In genomic region chr1:156144747-156145146, GRCh38 we compare ENCODE assay signal across 2 cellular contexts.
TF ChIP-seq lines count a peak whose summit lies in the region.

No MANE protein-coding gene starts in this region.

TF ChIP-seq in H1, 55 proteins besides CTCF, POLR2A, EP300 and RAD21:
- TF ChIP-seq SRF (IDR thresholded peaks at IDR 0.05; ENCODE audit: low read depth, low read length) (no peak), SIN3A (conservative IDR thresholded peaks at IDR 0.05 in 1 of 2, IDR thresholded peaks at IDR 0.05 in 1 of 2; ENCODE audit: low read depth in 1 of 2, low read length in 2 of 2) (no peak), FOSL1 (IDR thresholded peaks at IDR 0.05; ENCODE audit: insufficient read depth, low read depth, low read length) (no peak), BRCA1 (IDR thresholded peaks at IDR 0.05; ENCODE audit: low read depth, low read length) (no peak), HDAC6 (IDR thresholded peaks at IDR 0.05; ENCODE audit: low read depth, low read length) (no peak), CBX8 (IDR thresholded peaks at IDR 0.05; ENCODE audit: borderline replicate concordance, low read depth, low read length) (no peak), TEAD4 (IDR thresholded peaks at IDR 0.05; ENCODE audit: low read depth, low read length) (no peak), KDM1A (IDR thresholded peaks at IDR 0.05; ENCODE audit: borderline replicate concordance, low read length) (no peak), E2F6 (IDR thresholded peaks at IDR 0.05) (no peak), CEBPB (IDR thresholded peaks at IDR 0.05; ENCODE audit: low read depth, low read length) (no peak), CHD7 (IDR thresholded peaks at IDR 0.05; ENCODE audit: insufficient replicate concordance, low read length) (no peak), BCL11A (IDR thresholded peaks at IDR 0.05; ENCODE audit: low read depth in 2 of 2, low read length in 2 of 2) (no peak), SP1 (IDR thresholded peaks at IDR 0.05; ENCODE audit: low read depth, low read length) (no peak), JUND (IDR thresholded peaks at IDR 0.05; ENCODE audit: low read length) (no peak)

TF ChIP-seq in WTC11, 78 proteins besides CTCF, POLR2A, EP300 and RAD21:
- TF ChIP-seq, protein P1, sequence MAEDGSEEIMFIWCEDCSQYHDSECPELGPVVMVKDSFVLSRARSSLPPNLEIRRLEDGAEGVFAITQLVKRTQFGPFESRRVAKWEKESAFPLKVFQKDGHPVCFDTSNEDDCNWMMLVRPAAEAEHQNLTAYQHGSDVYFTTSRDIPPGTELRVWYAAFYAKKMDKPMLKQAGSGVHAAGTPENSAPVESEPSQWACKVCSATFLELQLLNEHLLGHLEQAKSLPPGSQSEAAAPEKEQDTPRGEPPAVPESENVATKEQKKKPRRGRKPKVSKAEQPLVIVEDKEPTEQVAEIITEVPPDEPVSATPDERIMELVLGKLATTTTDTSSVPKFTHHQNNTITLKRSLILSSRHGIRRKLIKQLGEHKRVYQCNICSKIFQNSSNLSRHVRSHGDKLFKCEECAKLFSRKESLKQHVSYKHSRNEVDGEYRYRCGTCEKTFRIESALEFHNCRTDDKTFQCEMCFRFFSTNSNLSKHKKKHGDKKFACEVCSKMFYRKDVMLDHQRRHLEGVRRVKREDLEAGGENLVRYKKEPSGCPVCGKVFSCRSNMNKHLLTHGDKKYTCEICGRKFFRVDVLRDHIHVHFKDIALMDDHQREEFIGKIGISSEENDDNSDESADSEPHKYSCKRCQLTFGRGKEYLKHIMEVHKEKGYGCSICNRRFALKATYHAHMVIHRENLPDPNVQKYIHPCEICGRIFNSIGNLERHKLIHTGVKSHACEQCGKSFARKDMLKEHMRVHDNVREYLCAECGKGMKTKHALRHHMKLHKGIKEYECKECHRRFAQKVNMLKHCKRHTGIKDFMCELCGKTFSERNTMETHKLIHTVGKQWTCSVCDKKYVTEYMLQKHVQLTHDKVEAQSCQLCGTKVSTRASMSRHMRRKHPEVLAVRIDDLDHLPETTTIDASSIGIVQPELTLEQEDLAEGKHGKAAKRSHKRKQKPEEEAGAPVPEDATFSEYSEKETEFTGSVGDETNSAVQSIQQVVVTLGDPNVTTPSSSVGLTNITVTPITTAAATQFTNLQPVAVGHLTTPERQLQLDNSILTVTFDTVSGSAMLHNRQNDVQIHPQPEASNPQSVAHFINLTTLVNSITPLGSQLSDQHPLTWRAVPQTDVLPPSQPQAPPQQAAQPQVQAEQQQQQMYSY (CRISPR knock-in tag; IDR thresholded peaks at IDR 0.05) = no peak
- TF ChIP-seq JUN (CRISPR knock-in tag; IDR thresholded peaks at IDR 0.05) (no peak), MYBL2 (CRISPR knock-in tag; IDR thresholded peaks at IDR 0.05) (no peak), ZNF138 (CRISPR knock-in tag; conservative IDR thresholded peaks at IDR 0.05) (no peak), SMAD4 (CRISPR knock-in tag; IDR thresholded peaks at IDR 0.05) (no peak), MXD4 (CRISPR knock-in tag; IDR thresholded peaks at IDR 0.05; ENCODE audit: borderline replicate concordance) (no peak), ZNF317 (CRISPR knock-in tag; IDR thresholded peaks at IDR 0.05; ENCODE audit: borderline replicate concordance, low read depth) (no peak), ZSCAN18 (CRISPR knock-in tag; IDR thresholded peaks at IDR 0.05) (no peak), OVOL2 (CRISPR knock-in tag; IDR thresholded peaks at IDR 0.05; ENCODE audit: borderline replicate concordance) (no peak), TEAD4 (CRISPR knock-in tag; IDR thresholded peaks at IDR 0.05) (no peak), FOXJ3 (CRISPR knock-in tag; IDR thresholded peaks at IDR 0.05; ENCODE audit: borderline replicate concordance) (no peak), SP1 (CRISPR knock-in tag; conservative IDR thresholded peaks at IDR 0.05) (no peak), ZNF121 (CRISPR knock-in tag; IDR thresholded peaks at IDR 0.05) (no peak)
- TF ChIP-seq, protein P2, sequence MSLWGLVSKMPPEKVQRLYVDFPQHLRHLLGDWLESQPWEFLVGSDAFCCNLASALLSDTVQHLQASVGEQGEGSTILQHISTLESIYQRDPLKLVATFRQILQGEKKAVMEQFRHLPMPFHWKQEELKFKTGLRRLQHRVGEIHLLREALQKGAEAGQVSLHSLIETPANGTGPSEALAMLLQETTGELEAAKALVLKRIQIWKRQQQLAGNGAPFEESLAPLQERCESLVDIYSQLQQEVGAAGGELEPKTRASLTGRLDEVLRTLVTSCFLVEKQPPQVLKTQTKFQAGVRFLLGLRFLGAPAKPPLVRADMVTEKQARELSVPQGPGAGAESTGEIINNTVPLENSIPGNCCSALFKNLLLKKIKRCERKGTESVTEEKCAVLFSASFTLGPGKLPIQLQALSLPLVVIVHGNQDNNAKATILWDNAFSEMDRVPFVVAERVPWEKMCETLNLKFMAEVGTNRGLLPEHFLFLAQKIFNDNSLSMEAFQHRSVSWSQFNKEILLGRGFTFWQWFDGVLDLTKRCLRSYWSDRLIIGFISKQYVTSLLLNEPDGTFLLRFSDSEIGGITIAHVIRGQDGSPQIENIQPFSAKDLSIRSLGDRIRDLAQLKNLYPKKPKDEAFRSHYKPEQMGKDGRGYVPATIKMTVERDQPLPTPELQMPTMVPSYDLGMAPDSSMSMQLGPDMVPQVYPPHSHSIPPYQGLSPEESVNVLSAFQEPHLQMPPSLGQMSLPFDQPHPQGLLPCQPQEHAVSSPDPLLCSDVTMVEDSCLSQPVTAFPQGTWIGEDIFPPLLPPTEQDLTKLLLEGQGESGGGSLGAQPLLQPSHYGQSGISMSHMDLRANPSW (CRISPR knock-in tag; conservative IDR thresholded peaks at IDR 0.05; ENCODE audit: low read depth) = no peak
- TF ChIP-seq, protein P3, sequence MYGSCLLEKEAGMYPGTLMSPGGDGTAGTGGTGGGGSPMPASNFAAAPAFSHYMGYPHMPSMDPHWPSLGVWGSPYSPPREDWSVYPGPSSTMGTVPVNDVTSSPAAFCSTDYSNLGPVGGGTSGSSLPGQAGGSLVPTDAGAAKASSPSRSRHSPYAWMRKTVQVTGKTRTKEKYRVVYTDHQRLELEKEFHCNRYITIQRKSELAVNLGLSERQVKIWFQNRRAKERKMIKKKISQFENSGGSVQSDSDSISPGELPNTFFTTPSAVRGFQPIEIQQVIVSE (CRISPR knock-in tag; IDR thresholded peaks at IDR 0.05; ENCODE audit: borderline replicate concordance) = no peak
- TF ChIP-seq, protein P4, sequence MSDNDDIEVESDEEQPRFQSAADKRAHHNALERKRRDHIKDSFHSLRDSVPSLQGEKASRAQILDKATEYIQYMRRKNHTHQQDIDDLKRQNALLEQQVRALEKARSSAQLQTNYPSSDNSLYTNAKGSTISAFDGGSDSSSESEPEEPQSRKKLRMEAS (CRISPR knock-in tag; IDR thresholded peaks at IDR 0.05) = no peak
- TF ChIP-seq, protein P5, sequence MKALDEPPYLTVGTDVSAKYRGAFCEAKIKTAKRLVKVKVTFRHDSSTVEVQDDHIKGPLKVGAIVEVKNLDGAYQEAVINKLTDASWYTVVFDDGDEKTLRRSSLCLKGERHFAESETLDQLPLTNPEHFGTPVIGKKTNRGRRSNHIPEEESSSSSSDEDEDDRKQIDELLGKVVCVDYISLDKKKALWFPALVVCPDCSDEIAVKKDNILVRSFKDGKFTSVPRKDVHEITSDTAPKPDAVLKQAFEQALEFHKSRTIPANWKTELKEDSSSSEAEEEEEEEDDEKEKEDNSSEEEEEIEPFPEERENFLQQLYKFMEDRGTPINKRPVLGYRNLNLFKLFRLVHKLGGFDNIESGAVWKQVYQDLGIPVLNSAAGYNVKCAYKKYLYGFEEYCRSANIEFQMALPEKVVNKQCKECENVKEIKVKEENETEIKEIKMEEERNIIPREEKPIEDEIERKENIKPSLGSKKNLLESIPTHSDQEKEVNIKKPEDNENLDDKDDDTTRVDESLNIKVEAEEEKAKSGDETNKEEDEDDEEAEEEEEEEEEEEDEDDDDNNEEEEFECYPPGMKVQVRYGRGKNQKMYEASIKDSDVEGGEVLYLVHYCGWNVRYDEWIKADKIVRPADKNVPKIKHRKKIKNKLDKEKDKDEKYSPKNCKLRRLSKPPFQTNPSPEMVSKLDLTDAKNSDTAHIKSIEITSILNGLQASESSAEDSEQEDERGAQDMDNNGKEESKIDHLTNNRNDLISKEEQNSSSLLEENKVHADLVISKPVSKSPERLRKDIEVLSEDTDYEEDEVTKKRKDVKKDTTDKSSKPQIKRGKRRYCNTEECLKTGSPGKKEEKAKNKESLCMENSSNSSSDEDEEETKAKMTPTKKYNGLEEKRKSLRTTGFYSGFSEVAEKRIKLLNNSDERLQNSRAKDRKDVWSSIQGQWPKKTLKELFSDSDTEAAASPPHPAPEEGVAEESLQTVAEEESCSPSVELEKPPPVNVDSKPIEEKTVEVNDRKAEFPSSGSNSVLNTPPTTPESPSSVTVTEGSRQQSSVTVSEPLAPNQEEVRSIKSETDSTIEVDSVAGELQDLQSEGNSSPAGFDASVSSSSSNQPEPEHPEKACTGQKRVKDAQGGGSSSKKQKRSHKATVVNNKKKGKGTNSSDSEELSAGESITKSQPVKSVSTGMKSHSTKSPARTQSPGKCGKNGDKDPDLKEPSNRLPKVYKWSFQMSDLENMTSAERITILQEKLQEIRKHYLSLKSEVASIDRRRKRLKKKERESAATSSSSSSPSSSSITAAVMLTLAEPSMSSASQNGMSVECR (CRISPR knock-in tag; IDR thresholded peaks at IDR 0.05; ENCODE audit: borderline replicate concordance) = no peak
- TF ChIP-seq, protein P6, sequence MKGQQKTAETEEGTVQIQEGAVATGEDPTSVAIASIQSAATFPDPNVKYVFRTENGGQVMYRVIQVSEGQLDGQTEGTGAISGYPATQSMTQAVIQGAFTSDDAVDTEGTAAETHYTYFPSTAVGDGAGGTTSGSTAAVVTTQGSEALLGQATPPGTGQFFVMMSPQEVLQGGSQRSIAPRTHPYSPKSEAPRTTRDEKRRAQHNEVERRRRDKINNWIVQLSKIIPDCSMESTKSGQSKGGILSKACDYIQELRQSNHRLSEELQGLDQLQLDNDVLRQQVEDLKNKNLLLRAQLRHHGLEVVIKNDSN (CRISPR knock-in tag; IDR thresholded peaks at IDR 0.05) = no peak
- TF ChIP-seq, protein P7, sequence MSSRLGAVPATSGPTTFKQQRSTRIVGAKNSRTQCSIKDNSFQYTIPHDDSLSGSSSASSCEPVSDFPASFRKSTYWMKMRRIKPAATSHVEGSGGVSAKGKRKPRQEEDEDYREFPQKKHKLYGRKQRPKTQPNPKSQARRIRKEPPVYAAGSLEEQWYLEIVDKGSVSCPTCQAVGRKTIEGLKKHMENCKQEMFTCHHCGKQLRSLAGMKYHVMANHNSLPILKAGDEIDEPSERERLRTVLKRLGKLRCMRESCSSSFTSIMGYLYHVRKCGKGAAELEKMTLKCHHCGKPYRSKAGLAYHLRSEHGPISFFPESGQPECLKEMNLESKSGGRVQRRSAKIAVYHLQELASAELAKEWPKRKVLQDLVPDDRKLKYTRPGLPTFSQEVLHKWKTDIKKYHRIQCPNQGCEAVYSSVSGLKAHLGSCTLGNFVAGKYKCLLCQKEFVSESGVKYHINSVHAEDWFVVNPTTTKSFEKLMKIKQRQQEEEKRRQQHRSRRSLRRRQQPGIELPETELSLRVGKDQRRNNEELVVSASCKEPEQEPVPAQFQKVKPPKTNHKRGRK (CRISPR knock-in tag; IDR thresholded peaks at IDR 0.05; ENCODE audit: borderline replicate concordance) = no peak
